ENCODE assay signal across 7 cellular contexts in the genomic region with DNA sequence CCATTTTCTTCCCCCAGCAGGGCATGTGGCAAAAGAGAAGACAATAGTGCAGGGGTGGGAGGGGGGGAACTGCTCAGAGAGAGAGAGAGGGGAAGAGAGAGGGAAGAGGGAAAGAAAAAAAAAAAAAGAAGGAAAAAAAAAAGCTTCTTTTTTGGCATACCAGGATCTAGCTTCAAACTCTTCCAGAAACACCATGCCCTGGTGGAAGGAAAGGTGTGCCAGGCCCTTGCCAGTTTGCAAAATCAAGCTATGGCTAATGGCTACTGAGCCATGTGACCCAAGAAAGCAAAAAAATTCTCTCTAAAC. TPM values are rescaled to one million over a fixed set of nuclear protein-coding genes. Genes with fewer than 3 reads are reported as not detected.
A peak's percentile ranks its signal among the peaks of the same experiment; 100 is the strongest.
DNase-seq lines count a peak whose midpoint lies in the region; ATAC-seq lines count a peak whose summit lies in the region.

No MANE protein-coding gene starts in this region.

- no peaks in the 10 kb centered on the region for H3K27me3 Mint-ChIP-seq in activated CD4-positive, alpha-beta memory T cell treated with anti-CD3 and anti-CD28 coated beads, Interleukin-2, amount 10 ng/mL, durations not matched to agents 7 days and 5 days

- no peaks in the 10 kb centered on the region for H3K9me3 Mint-ChIP-seq in activated CD4-positive, alpha-beta memory T cell treated with anti-CD3 and anti-CD28 coated beads, Interleukin-2, amount 10 ng/mL, durations not matched to agents 7 days and 5 days
- no peaks in the 10 kb centered on the region for H3K9me3 Mint-ChIP-seq in stimulated activated effector memory CD8-positive, alpha-beta T cell treated with anti-CD3 and anti-CD28 coated beads, Interleukin-12 subunit alpha, Interleukin-12 subunit beta, amount 100 ng/mL, for 72 hours

- peak overlapping the region; percentile 81 for H3K4me3 Mint-ChIP-seq in activated CD4-positive, alpha-beta memory T cell treated with anti-CD3 and anti-CD28 coated beads, Interleukin-2, amount 10 ng/mL, durations not matched to agents 7 days and 5 days
- no peak overlapping the region for H3K4me3 Mint-ChIP-seq in stimulated activated effector memory CD8-positive, alpha-beta T cell treated with anti-CD3 and anti-CD28 coated beads, Interleukin-12 subunit alpha, Interleukin-12 subunit beta, amount 100 ng/mL, for 72 hours

- H3K36me3 Mint-ChIP-seq in activated CD4-positive, alpha-beta memory T cell treated with anti-CD3 and anti-CD28 coated beads, Interleukin-2, amount 10 ng/mL, durations not matched to agents 7 days and 5 days (ENCODE audit: low read depth) = peaks cover 12% of the 10 kb centered on the region
- peaks cover 32% of the 10 kb centered on the region for H3K36me3 Mint-ChIP-seq in stimulated activated effector memory CD8-positive, alpha-beta T cell treated with anti-CD3 and anti-CD28 coated beads, Interleukin-12 subunit alpha, Interleukin-12 subunit beta, amount 100 ng/mL, for 72 hours

- H3K4me3 ChIP-seq in HUES48 (ENCODE audit: low read depth, low read length) (0 out of 2 replicates have a peak overlapping the region, but pooled peaks have one; percentile 10), iPS-15b (ENCODE audit: low read depth, low read length) (peak overlapping the region; percentile 19)

- no peak for ATAC-seq in stimulated activated effector memory CD8-positive, alpha-beta T cell treated with anti-CD3 and anti-CD28 coated beads, Interleukin-12 subunit alpha, Interleukin-12 subunit beta, amount 100 ng/mL, for 72 hours

- H3K9ac ChIP-seq in HUES48 (ENCODE audit: low read depth, low read length) (peak overlapping the region; percentile 64), iPS-15b (ENCODE audit: low read depth, low read length) (peak overlapping the region; percentile 57)

- H3K27me3 ChIP-seq in HUES48 (ENCODE audit: control insufficient read depth, insufficient read depth, low read length) (no peaks in the 10 kb centered on the region), iPS-15b (ENCODE audit: control insufficient read depth, insufficient read depth, low read length) (no peaks in the 10 kb centered on the region)

- DNase-seq in activated CD4-positive, alpha-beta memory T cell treated with anti-CD3 and anti-CD28 coated beads, Interleukin-2, amount 10 ng/mL, durations not matched to agents 7 days and 5 days = no peak
- DNase-seq in stimulated activated effector memory CD8-positive, alpha-beta T cell treated with anti-CD3 and anti-CD28 coated beads, Interleukin-12 subunit alpha, Interleukin-12 subunit beta, amount 100 ng/mL, for 72 hours (ENCODE audit: low spot score in 2 of 2) = no peak
- no peak for DNase-seq in activated CD4-positive, CD25-positive, alpha-beta regulatory T cell (lab: John Stamatoyannopoulos, UW)
- DNase-seq in NCI-H2196 treated with DMSO at 0.1 percent for 48 hours (lab: John Stamatoyannopoulos, UW; ENCODE audit: unreplicated experiment) (no peak), RKO (ENCODE audit: low spot score) (no peak)

- peaks cover 24% of the 10 kb centered on the region for H3K4me1 Mint-ChIP-seq in activated CD4-positive, alpha-beta memory T cell treated with anti-CD3 and anti-CD28 coated beads, Interleukin-2, amount 10 ng/mL, durations not matched to agents 7 days and 5 days
- H3K4me1 Mint-ChIP-seq in stimulated activated effector memory CD8-positive, alpha-beta T cell treated with anti-CD3 and anti-CD28 coated beads, Interleukin-12 subunit alpha, Interleukin-12 subunit beta, amount 100 ng/mL, for 72 hours = peaks cover 62% of the 10 kb centered on the region

- peaks cover 33% of the 10 kb centered on the region for H3K36me3 ChIP-seq in HUES48 (ENCODE audit: control insufficient read depth, insufficient read depth, low read length)
- H3K36me3 ChIP-seq in iPS-15b (ENCODE audit: control insufficient read depth, insufficient read depth, low read length) = no peaks in the 10 kb centered on the region

- POLR2A ChIA-PET in activated CD4-positive, alpha-beta memory T cell treated with anti-CD3 and anti-CD28 coated beads, Interleukin-2, amount 10 ng/mL, durations not matched to agents 7 days and 5 days (lab: Charles Lee) = interaction anchor here (0.7 to 7.0 kb wide), 28 partner anchors 9 to 1690 kb away, joined by 3 to 53 read pairs (median 5); partner anchors contain the start of genes CSE1L and NCOA3

- CTCF ChIA-PET in activated CD4-positive, alpha-beta memory T cell treated with anti-CD3 and anti-CD28 coated beads, Interleukin-2, amount 10 ng/mL, durations not matched to agents 7 days and 5 days (lab: Charles Lee) = interaction anchor here (0.7 to 7.0 kb wide), 10 partner anchors 9 to 601 kb away, joined by 3 to 59 read pairs (median 5); partner anchors contain the start of gene NCOA3

- H3K27ac Mint-ChIP-seq in activated CD4-positive, alpha-beta memory T cell treated with anti-CD3 and anti-CD28 coated beads, Interleukin-2, amount 10 ng/mL, durations not matched to agents 7 days and 5 days = peak overlapping the region; percentile 94
- peak overlapping the region; percentile 99 for H3K27ac Mint-ChIP-seq in stimulated activated effector memory CD8-positive, alpha-beta T cell treated with anti-CD3 and anti-CD28 coated beads, Interleukin-12 subunit alpha, Interleukin-12 subunit beta, amount 100 ng/mL, for 72 hours

- peak overlapping the region; percentile 99 for H3K27ac ChIP-seq in HUES48 (ENCODE audit: low read depth, low read length)

- no peaks in the 10 kb centered on the region for H3K9me3 ChIP-seq in HUES48 (ENCODE audit: control insufficient read depth, insufficient read depth, low read length)
- H3K9me3 ChIP-seq in iPS-15b (ENCODE audit: control insufficient read depth, insufficient read depth, low read length) = no peaks in the 10 kb centered on the region

- H3K4me1 ChIP-seq in HUES48 (ENCODE audit: control insufficient read depth, insufficient read depth, low read length) (peaks cover 98% of the 10 kb centered on the region), iPS-15b (ENCODE audit: control insufficient read depth, insufficient read depth, low read length) (peaks cover 77% of the 10 kb centered on the region)

RNA-seq across cellular contexts. Expression of gene ZMYND8, which starts 0.3 kb away (rescaled TPM):
- 10 to 100 TPM; 37.8 to 44.2 TPM for total RNA-seq in activated CD4-positive, alpha-beta memory T cell treated with anti-CD3 and anti-CD28 coated beads, Interleukin-2, amount 10 ng/mL, durations not matched to agents 7 days and 5 days
